Comparison of ENCODE assay signal across 10 cellular contexts in the genomic region with DNA sequence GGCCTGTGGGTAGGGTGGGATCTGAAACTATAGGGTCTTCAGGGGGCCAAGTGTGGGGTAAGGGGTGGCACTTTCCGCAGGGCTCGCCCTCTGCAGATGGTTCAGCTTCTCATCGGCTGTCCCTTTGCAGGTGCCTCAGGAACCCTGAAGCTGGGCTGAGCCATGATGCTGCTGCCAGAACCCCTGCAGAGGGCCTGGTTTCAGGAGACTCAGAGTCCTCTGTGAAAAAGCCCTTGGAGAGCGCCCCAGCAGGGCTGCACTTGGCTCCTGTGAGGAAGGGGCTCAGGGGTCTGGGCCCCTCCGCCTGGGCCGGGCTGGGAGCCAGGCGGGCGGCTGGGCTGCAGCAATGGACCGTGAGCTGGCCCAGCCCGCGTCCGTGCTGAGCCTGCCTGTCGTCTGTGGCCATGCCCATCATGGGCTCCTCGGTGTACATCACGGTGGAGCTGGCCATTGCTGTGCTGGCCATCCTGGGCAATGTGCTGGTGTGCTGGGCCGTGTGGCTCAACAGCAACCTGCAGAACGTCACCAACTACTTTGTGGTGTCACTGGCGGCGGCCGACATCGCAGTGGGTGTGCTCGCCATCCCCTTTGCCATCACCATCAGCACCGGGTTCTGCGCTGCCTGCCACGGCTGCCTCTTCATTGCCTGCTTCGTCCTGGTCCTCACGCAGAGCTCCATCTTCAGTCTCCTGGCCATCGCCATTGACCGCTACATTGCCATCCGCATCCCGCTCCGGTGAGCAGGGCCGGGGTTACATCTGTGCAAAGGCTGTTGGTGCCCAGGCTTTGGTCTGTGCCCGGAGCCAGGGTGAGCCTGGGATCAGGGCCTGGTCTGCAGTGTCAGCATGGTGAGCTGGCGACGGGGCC. TPM values are rescaled to one million over a fixed set of nuclear protein-coding genes. Genes with fewer than 3 reads are reported as not detected.
DNase-seq lines count a peak whose midpoint lies in the region; ATAC-seq lines count a peak whose summit lies in the region.
"Had no signal": no experiment of that assay in that cellular context is flagged by ENCODE, and none has a peak within 500 bp of the region (broad histone marks: within the 10 kb centered on the region; RNA-seq: fewer than 3 reads in every experiment).

No MANE protein-coding gene starts in this region.

- H3K27me3 Mint-ChIP-seq in activated T-cell treated with anti-CD3 and anti-CD28 coated beads, Interleukin-2, amount 50 U/mL, for 4 hours (ENCODE audit: low read depth), result no peaks in the 10 kb centered on the region
- no peaks in the 10 kb centered on the region for H3K27me3 Mint-ChIP-seq in activated CD4-positive, alpha-beta memory T cell treated with anti-CD3 and anti-CD28 coated beads for 36 hours

- H3K4me1 ChIP-seq in stomach smooth muscle (ENCODE audit: control insufficient read depth, insufficient read depth, low read length), result peaks cover 62% of the 10 kb centered on the region

- no peak overlapping the region for H3K4me3 ChIP-seq in stomach smooth muscle (ENCODE audit: low read length in 2 of 2)
- H3K4me3 ChIP-seq: left lung had no signal

- peak overlapping the region; percentile 24 for H3K27ac ChIP-seq in stomach smooth muscle (ENCODE audit: low read length)

- no peaks in the 10 kb centered on the region for H3K27me3 ChIP-seq in stomach smooth muscle (ENCODE audit: control insufficient read depth in 1 of 2, insufficient read depth in 2 of 2, low read length in 2 of 2)
- H3K27me3 ChIP-seq: left lung had no signal

- H3K4me1 Mint-ChIP-seq in activated T-cell treated with anti-CD3 and anti-CD28 coated beads, Interleukin-2, amount 50 U/mL, for 4 hours (ENCODE audit: low read depth), result peaks cover 96% of the 10 kb centered on the region
- peaks cover 88% of the 10 kb centered on the region for H3K4me1 Mint-ChIP-seq in activated CD4-positive, alpha-beta memory T cell treated with anti-CD3 and anti-CD28 coated beads for 36 hours (ENCODE audit: low read depth)

- H3K36me3 Mint-ChIP-seq in activated T-cell treated with anti-CD3 and anti-CD28 coated beads, Interleukin-2, amount 50 U/mL, for 4 hours (ENCODE audit: insufficient read depth), result peaks cover 2% of the 10 kb centered on the region
- peaks cover 16% of the 10 kb centered on the region for H3K36me3 Mint-ChIP-seq in activated CD4-positive, alpha-beta memory T cell treated with anti-CD3 and anti-CD28 coated beads for 36 hours

- POLR2A ChIA-PET in activated CD4-positive, alpha-beta memory T cell treated with anti-CD3 and anti-CD28 coated beads for 36 hours (lab: Charles Lee), result no interaction called here

- no peak for DNase-seq in activated T-cell treated with anti-CD3 and anti-CD28 coated beads, Interleukin-2, amount 50 U/mL, for 4 hours
- DNase-seq in activated T-cell treated with anti-CD3 and anti-CD28 coated beads, Interleukin-2, amount 50 U/mL, for 48 hours, result no peak
- no peak for DNase-seq in activated CD4-positive, alpha-beta memory T cell treated with anti-CD3 and anti-CD28 coated beads for 36 hours
- peak; percentile 55 for DNase-seq in left lobe of liver (ENCODE audit: low spot score)
- DNase-seq in UCSD-AML1 (lab: John Stamatoyannopoulos, UW; ENCODE audit: unreplicated experiment), result no peak
- no peak for DNase-seq in activated CD4-positive, CD25-positive, alpha-beta regulatory T cell treated with anti-CD3 and anti-CD28 coated beads, Interleukin-2, amount 50 U/mL, for 72 hours
- DNase-seq: NCI-H146 had no signal

- H3K36me3 ChIP-seq in stomach smooth muscle (ENCODE audit: control insufficient read depth in 2 of 2, insufficient read depth in 2 of 2, low read length in 2 of 2), result no peaks in the 10 kb centered on the region

- peak overlapping the region; percentile 31 for H3K4me3 Mint-ChIP-seq in activated T-cell treated with anti-CD3 and anti-CD28 coated beads, Interleukin-2, amount 50 U/mL, for 4 hours
- no peak overlapping the region for H3K4me3 Mint-ChIP-seq in activated CD4-positive, alpha-beta memory T cell treated with anti-CD3 and anti-CD28 coated beads for 36 hours

- CTCF ChIA-PET in activated CD4-positive, alpha-beta memory T cell treated with anti-CD3 and anti-CD28 coated beads for 36 hours (lab: Charles Lee), result interaction anchor here (1.7 kb wide), 1 partner anchor 69 kb away, joined by 6 read pairs; no protein-coding TSS in a partner anchor

- peak overlapping the region; percentile 100 for H3K27ac Mint-ChIP-seq in activated CD4-positive, alpha-beta memory T cell treated with anti-CD3 and anti-CD28 coated beads for 36 hours

- intact Hi-C loops in activated CD4-positive, alpha-beta memory T cell treated with anti-CD3 and anti-CD28 coated beads for 36 hours (cut with micrococcal nuclease), result loop anchor here (5.0 kb wide), 1 partner anchor 161 kb away; the partner anchor contains the start of gene SPECC1L

- H3K9me3 Mint-ChIP-seq in activated T-cell treated with anti-CD3 and anti-CD28 coated beads, Interleukin-2, amount 50 U/mL, for 4 hours, result no peaks in the 10 kb centered on the region
- no peaks in the 10 kb centered on the region for H3K9me3 Mint-ChIP-seq in activated CD4-positive, alpha-beta memory T cell treated with anti-CD3 and anti-CD28 coated beads for 36 hours

- no peak overlapping the region for H3K9ac ChIP-seq in stomach smooth muscle (ENCODE audit: low read length in 2 of 2)

- H3K9me3 ChIP-seq in stomach smooth muscle (ENCODE audit: control insufficient read depth in 2 of 2, low read length in 2 of 2), result no peaks in the 10 kb centered on the region
- H3K9me3 ChIP-seq: left lung had no signal

- no peak for ATAC-seq in activated T-cell treated with anti-CD3 and anti-CD28 coated beads, Interleukin-2, amount 50 U/mL, for 4 hours
- ATAC-seq in left lobe of liver (peak; percentile 0), GM18873 (IDR thresholded peaks at IDR 0.05; ENCODE audit: low FRiP score, unreplicated experiment) (no peak)

RNA-seq across cellular contexts. Expression of gene ADORA2A, which starts 5.8 kb away (rescaled TPM):
- 10 to 100 TPM; 44.6 to 57.1 (median 51.1) TPM for total RNA-seq in activated T-cell treated with anti-CD3 and anti-CD28 coated beads, Interleukin-2, amount 50 U/mL, for 4 hours
- total RNA-seq in activated CD4-positive, alpha-beta memory T cell treated with anti-CD3 and anti-CD28 coated beads for 36 hours, result 10 to 100 TPM; 30.5 to 33.0 TPM
- 4.1 TPM for total RNA-seq in left lobe of liver
